ENCODE assay signal across 21 cellular contexts in genomic region chr18:62518460-62519375, GRCh38.
"Had no signal": no experiment of that assay in that cellular context is flagged by ENCODE, and none has a peak within 500 bp of the region (broad histone marks: within the 10 kb centered on the region; RNA-seq: fewer than 3 reads in every experiment).

No MANE protein-coding gene starts in this region.

- H3K27me3 Mint-ChIP-seq: activated B cell treated with CpG ODN at 0.5 μM for 24 hours; activated CD8-positive, alpha-beta T cell treated with anti-CD3 and anti-CD28 coated beads for 36 hours; activated naive CD4-positive, alpha-beta T cell treated with anti-CD3 and anti-CD28 coated beads, Interleukin-2, amount 50 U/mL, for 24 hours; central memory CD8-positive, alpha-beta T cell; naive B cell had no signal

- H3K4me3 ChIP-seq: adrenal gland, gastroesophageal sphincter, neural progenitor cell, ovary, sigmoid colon, stomach, thoracic aorta had no signal

- H3K4me2 ChIP-seq: neural progenitor cell had no signal

- H3K27ac Mint-ChIP-seq: activated B cell treated with CpG ODN at 0.5 μM for 24 hours; activated CD8-positive, alpha-beta T cell treated with anti-CD3 and anti-CD28 coated beads for 36 hours; activated naive CD4-positive, alpha-beta T cell treated with anti-CD3 and anti-CD28 coated beads, Interleukin-2, amount 50 U/mL, for 24 hours; neural progenitor cell had no signal

- H3K27ac ChIP-seq: adrenal gland, brain microvascular endothelial cell, gastroesophageal sphincter, neural progenitor cell, ovary, sigmoid colon, stomach, thoracic aorta had no signal

- ATAC-seq: activated CD8-positive, alpha-beta T cell treated with anti-CD3 and anti-CD28 coated beads for 36 hours; activated T-cell treated with anti-CD3 and anti-CD28 coated beads, Interleukin-2, amount 50 U/mL, for 4 hours; gastroesophageal sphincter; left lobe of liver had no signal

- H3K9ac ChIP-seq: neural progenitor cell had no signal

- H3K4me3 Mint-ChIP-seq: activated B cell treated with CpG ODN at 0.5 μM for 24 hours; activated CD8-positive, alpha-beta T cell treated with anti-CD3 and anti-CD28 coated beads for 36 hours; activated naive CD4-positive, alpha-beta T cell treated with anti-CD3 and anti-CD28 coated beads, Interleukin-2, amount 50 U/mL, for 24 hours; activated T-cell treated with anti-CD3 and anti-CD28 coated beads, Interleukin-2, amount 50 U/mL, for 4 hours; central memory CD8-positive, alpha-beta T cell; neural progenitor cell had no signal

- H2AFZ ChIP-seq: neural progenitor cell had no signal

- H3K27me3 ChIP-seq: adrenal gland, brain microvascular endothelial cell, gastroesophageal sphincter, ovary, sigmoid colon, stomach had no signal

- H3K9me3 ChIP-seq: ovary had no signal

- DNase-seq: activated B cell treated with CpG ODN at 0.5 μM for 24 hours; activated CD4-positive, alpha-beta T cell treated with anti-CD3 and anti-CD28 coated beads for 48 hours; activated CD8-positive, alpha-beta T cell treated with anti-CD3 and anti-CD28 coated beads for 36 hours; activated effector memory CD4-positive, alpha-beta T cell treated with Interleukin-2 at 50 U/mL for 16 hours; activated T-cell treated with anti-CD3 and anti-CD28 coated beads, Interleukin-2, amount 50 U/mL, for 4 hours; adrenal gland; brain microvascular endothelial cell; cortex of kidney; effector CD8-positive, alpha-beta T cell; mammary epithelial cell; naive B cell; ovary; sigmoid colon; stimulated activated CD4-positive, alpha-beta T cell treated with anti-CD3 and anti-CD28 coated beads, Interleukin-1b, Interleukin-23, amount 100 ng/mL, for 48 hours; stomach had no signal

- H3K36me3 ChIP-seq: adrenal gland, brain microvascular endothelial cell, gastroesophageal sphincter, neural progenitor cell, ovary, sigmoid colon, stomach, thoracic aorta had no signal

- H3K36me3 Mint-ChIP-seq: neural progenitor cell had no signal
